Comparison of ENCODE assay signal across 8 cellular contexts in the genomic region with DNA sequence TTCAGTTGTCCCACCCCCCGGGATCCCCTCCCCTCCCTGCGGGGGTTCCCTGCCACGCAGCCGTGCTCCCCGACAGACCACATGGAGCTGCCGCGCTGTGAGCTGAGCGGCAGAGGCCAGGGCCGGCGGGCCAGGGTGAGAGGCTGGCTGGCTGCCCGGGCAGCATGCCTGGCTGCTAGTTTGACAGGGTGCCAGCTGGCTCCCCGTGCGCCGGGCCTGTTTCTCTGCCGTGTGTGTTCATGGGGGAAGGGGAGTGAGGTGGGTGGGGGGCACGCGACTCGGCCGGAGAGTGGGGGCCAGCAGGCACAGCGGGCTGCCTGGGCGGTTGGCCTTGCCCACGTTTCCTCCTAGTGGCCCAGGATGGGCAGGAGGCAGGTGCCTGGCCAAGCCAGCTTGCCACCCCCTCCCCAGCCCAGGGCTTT. TPM values are rescaled to one million over a fixed set of nuclear protein-coding genes. Genes with fewer than 3 reads are reported as not detected.
DNase-seq lines count a peak whose midpoint lies in the region; ATAC-seq lines count a peak whose summit lies in the region.

No MANE protein-coding gene starts in this region.

- DNase-seq in EL, result peak; percentile 78
- peak; percentile 91 for DNase-seq in NCI-H2196 treated with DMSO at 0.1 percent for 48 hours (lab: John Stamatoyannopoulos, UW; ENCODE audit: unreplicated experiment)
- DNase-seq in naive B cell, result peak; percentile 27
- DNase-seq in NCI-H748 treated with DMSO at 0.1 percent for 48 hours (lab: John Stamatoyannopoulos, UW), result no peak
- DNase-seq in stimulated activated CD8-positive, alpha-beta memory T cell treated with anti-CD3 and anti-CD28 coated beads, Interleukin-4, amount 100 ng/mL, for 48 hours, result no peak

- no peaks in the 10 kb centered on the region for H3K9me3 Mint-ChIP-seq in naive B cell

- no peaks in the 10 kb centered on the region for H3K36me3 Mint-ChIP-seq in naive B cell

- peaks cover 4 to 24% (median 15%) of the 10 kb centered on the region in 3 donors for H3K27me3 Mint-ChIP-seq in naive B cell

- peak overlapping the region; percentile 54 for H3K27ac ChIP-seq in cingulate gyrus (ENCODE audit: low read depth, low read length)

- no peak overlapping the region for H3K27ac Mint-ChIP-seq in naive B cell

- ATAC-seq in naive B cell (ENCODE audit: low read depth in 2 of 2) (peak; percentile 44 to 58), HG03045 (IDR thresholded peaks at IDR 0.05; ENCODE audit: unreplicated experiment) (no peak), HG02973 (IDR thresholded peaks at IDR 0.05; ENCODE audit: unreplicated experiment) (no peak)

- peaks cover 9 to 27% (median 10%) of the 10 kb centered on the region in 3 donors for H3K4me1 Mint-ChIP-seq in naive B cell

- peak overlapping the region in 2 of 8 donors; percentile 6 to 16 for H3K4me3 Mint-ChIP-seq in naive B cell

RNA-seq across cellular contexts. Expression of gene BAHCC1, which starts 34.1 kb away (rescaled TPM):
- under 1 TPM in 1 of 6 donors, not detected in 5; 0.07 TPM for polyA plus RNA-seq in naive B cell (ENCODE audit: low read depth in 6 of 6)

Comparison
In these comparisons a context has a peak if more than half of its experiments do, and no peak if none do; other contexts are left out.
1. DNase-seq: peak in EL (single experiment), NCI-H2196 treated with DMSO at 0.1 percent for 48 hours (single experiment) and naive B cell (single experiment); none in NCI-H748 treated with DMSO at 0.1 percent for 48 hours (single experiment) and stimulated activated CD8-positive, alpha-beta memory T cell treated with anti-CD3 and anti-CD28 coated beads, Interleukin-4, amount 100 ng/mL, for 48 hours (single experiment).
2. ATAC-seq: peak in naive B cell (2 of 2); none in HG03045 (single experiment) and HG02973 (single experiment).